31 cellular contexts compared by ENCODE assay signal in genomic region chr9:73204910-73205309, GRCh38.
"Had no signal": no experiment of that assay in that cellular context is flagged by ENCODE, and none has a peak within 500 bp of the region (broad histone marks: within the 10 kb centered on the region; RNA-seq: fewer than 3 reads in every experiment).

No MANE protein-coding gene starts in this region.

- H3K27me3 ChIP-seq: neutrophil, ovary, right lobe of liver, sigmoid colon, testis, tibial artery, transverse colon, vagina had no signal

- H3K27ac Mint-ChIP-seq: naive thymus-derived CD8-positive, alpha-beta T cell; natural killer cell treated with Interleukin-12 subunit alpha and Interleukin-12 subunit beta and Interleukin-15 and Interleukin-18, amount 100 ng/mL, for 72 hours; nephron progenitor cell; progenitor cell of endocrine pancreas; stimulated activated effector memory CD8-positive, alpha-beta T cell treated with anti-CD3 and anti-CD28 coated beads, Interleukin-12 subunit alpha, Interleukin-12 subunit beta, amount 100 ng/mL, for 72 hours; stimulated activated naive CD8-positive, alpha-beta T cell treated with anti-CD3 and anti-CD28 coated beads, Interleukin-15, amount 100 ng/mL, for 72 hours; type B pancreatic cell had no signal

- H3K79me2 ChIP-seq: parathyroid adenoma had no signal

- H3K4me3 ChIP-seq: ovary, psoas muscle, right lobe of liver, sigmoid colon, suprapubic skin, testis, tibial artery, transverse colon, vagina had no signal

- ATAC-seq: naive thymus-derived CD8-positive, alpha-beta T cell; natural killer cell treated with Interleukin-12 subunit alpha and Interleukin-12 subunit beta and Interleukin-15 and Interleukin-18, amount 100 ng/mL, for 72 hours; psoas muscle; right cardiac atrium; right lobe of liver; stimulated activated effector memory CD8-positive, alpha-beta T cell treated with anti-CD3 and anti-CD28 coated beads, Interleukin-12 subunit alpha, Interleukin-12 subunit beta, amount 100 ng/mL, for 72 hours; stimulated activated naive CD8-positive, alpha-beta T cell treated with anti-CD3 and anti-CD28 coated beads, Interleukin-15, amount 100 ng/mL, for 72 hours; stimulated activated naive CD8-positive, alpha-beta T cell treated with anti-CD3 and anti-CD28 coated beads, Interleukin-15, Interleukin-2, amounts not matched to agents 100 U/mL and 50 U/mL, for 24 hours had no signal

- FAIRE-seq: small intestine, urothelium cell line had no signal

- H3K27ac ChIP-seq: neutrophil, ovary, parathyroid adenoma, psoas muscle, right lobe of liver, sigmoid colon, suprapubic skin, testis, tibial artery, transverse colon, vagina had no signal

- H3K4me3 Mint-ChIP-seq: naive thymus-derived CD8-positive, alpha-beta T cell; natural killer cell treated with Interleukin-12 subunit alpha and Interleukin-12 subunit beta and Interleukin-15 and Interleukin-18, amount 100 ng/mL, for 72 hours; nephron progenitor cell; neural crest cell; stimulated activated effector memory CD8-positive, alpha-beta T cell treated with anti-CD3 and anti-CD28 coated beads, Interleukin-12 subunit alpha, Interleukin-12 subunit beta, amount 100 ng/mL, for 72 hours; stimulated activated naive CD8-positive, alpha-beta T cell treated with anti-CD3 and anti-CD28 coated beads, Interleukin-15, amount 100 ng/mL, for 72 hours; type B pancreatic cell had no signal

- H3K9ac ChIP-seq: parathyroid adenoma had no signal

- H2AFZ ChIP-seq: parathyroid adenoma had no signal

- H3K4me1 ChIP-seq: parathyroid adenoma, psoas muscle, right lobe of liver, sigmoid colon, suprapubic skin, testis, tibial artery, transverse colon, vagina had no signal

- H3K36me3 ChIP-seq: neutrophil, ovary, right lobe of liver, sigmoid colon, suprapubic skin, tibial artery, transverse colon, vagina had no signal

- H3K9me3 ChIP-seq: neutrophil, ovary, psoas muscle, right lobe of liver, sigmoid colon, suprapubic skin, testis, tibial artery, transverse colon, vagina had no signal

- DNase-seq: naive thymus-derived CD8-positive, alpha-beta T cell; nephron progenitor cell; nucleus accumbens; ovary; posterior cingulate gyrus; psoas muscle; right cardiac atrium; right lobe of liver; sigmoid colon; small intestine; stimulated activated CD4-positive, alpha-beta T cell treated with anti-CD3 and anti-CD28 coated beads, Interleukin-15, amount 100 ng/mL, for 24 hours; stimulated activated CD4-positive, alpha-beta T cell treated with anti-CD3 and anti-CD28 coated beads, Interleukin-2, amount 100 ng/mL, for 24 hours; stimulated activated CD4-positive, alpha-beta T cell treated with anti-CD3 and anti-CD28 coated beads, Interleukin-2, amount 100 ng/mL, for 48 hours; stimulated activated CD4-positive, alpha-beta T cell treated with anti-CD3 and anti-CD28 coated beads, Interleukin-4, amount 100 ng/mL, for 24 hours; stimulated activated naive CD4-positive, alpha-beta T cell; stimulated activated naive CD8-positive, alpha-beta T cell treated with anti-CD3 and anti-CD28 coated beads, Interleukin-15, amount 100 ng/mL, for 72 hours; stimulated activated naive CD8-positive, alpha-beta T cell treated with anti-CD3 and anti-CD28 coated beads, Interleukin-15, Interleukin-2, amounts not matched to agents 100 U/mL and 50 U/mL, for 24 hours; substantia nigra; testis; tibial artery; transverse colon had no signal

- H3K4me1 Mint-ChIP-seq: naive thymus-derived CD8-positive, alpha-beta T cell; nephron progenitor cell had no signal

- H3K9me3 Mint-ChIP-seq: naive thymus-derived CD8-positive, alpha-beta T cell; natural killer cell treated with Interleukin-12 subunit alpha and Interleukin-12 subunit beta and Interleukin-15 and Interleukin-18, amount 100 ng/mL, for 72 hours; nephron progenitor cell; neural crest cell; stimulated activated effector memory CD8-positive, alpha-beta T cell treated with anti-CD3 and anti-CD28 coated beads, Interleukin-12 subunit alpha, Interleukin-12 subunit beta, amount 100 ng/mL, for 72 hours; stimulated activated naive CD8-positive, alpha-beta T cell treated with anti-CD3 and anti-CD28 coated beads, Interleukin-15, amount 100 ng/mL, for 72 hours; type B pancreatic cell had no signal

- H3K36me3 Mint-ChIP-seq: naive thymus-derived CD8-positive, alpha-beta T cell; natural killer cell treated with Interleukin-12 subunit alpha and Interleukin-12 subunit beta and Interleukin-15 and Interleukin-18, amount 100 ng/mL, for 72 hours; stimulated activated effector memory CD8-positive, alpha-beta T cell treated with anti-CD3 and anti-CD28 coated beads, Interleukin-12 subunit alpha, Interleukin-12 subunit beta, amount 100 ng/mL, for 72 hours; type B pancreatic cell had no signal
